In the genomic region with DNA sequence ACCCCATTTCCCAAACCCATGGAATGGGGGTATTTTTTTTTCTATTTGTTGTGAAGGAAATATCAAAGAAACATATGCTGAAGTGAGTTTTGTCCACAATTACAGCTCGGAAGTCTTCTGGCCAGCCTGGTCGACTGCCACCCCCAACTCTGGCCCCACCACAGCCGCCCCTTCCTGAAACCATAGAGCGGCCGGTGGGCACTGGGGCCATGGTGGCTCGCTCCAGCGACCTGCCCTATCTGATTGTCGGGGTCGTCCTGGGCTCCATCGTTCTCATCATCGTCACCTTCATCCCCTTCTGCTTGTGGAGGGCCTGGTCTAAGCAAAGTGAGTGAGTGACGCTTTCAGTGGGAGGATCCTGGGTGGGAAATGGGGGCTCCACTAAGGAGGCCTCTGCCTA, we compare ENCODE assay signal across 25 cellular contexts.
"Had no signal": no experiment of that assay in that cellular context is flagged by ENCODE, and none has a peak within 500 bp of the region (broad histone marks: within the 10 kb centered on the region; RNA-seq: fewer than 3 reads in every experiment).

No MANE protein-coding gene starts in this region.

- DNase-seq: heart left ventricle; hypothalamus; immature natural killer cell; left ventricle myocardium inferior; naive thymus-derived CD8-positive, alpha-beta T cell; occipital lobe; psoas muscle; right lobe of liver; stimulated activated CD4-positive, alpha-beta T cell treated with anti-CD3 and anti-CD28 coated beads, Interleukin-1b, Interleukin-23, amount 100 ng/mL, for 48 hours; stimulated activated CD4-positive, alpha-beta T cell treated with anti-CD3 and anti-CD28 coated beads, Interleukin-2, amount 100 ng/mL, for 48 hours; stimulated activated CD4-positive, alpha-beta T cell treated with anti-CD3 and anti-CD28 coated beads, Interleukin-4, amount 100 ng/mL, for 4 hours; stimulated activated CD8-positive, alpha-beta memory T cell treated with anti-CD3 and anti-CD28 coated beads, Interleukin-4, amount 100 ng/mL, for 48 hours; stimulated activated naive CD4-positive, alpha-beta T cell treated with Interleukin-2 at 50 U/mL for 16 hours; stimulated activated naive CD8-positive, alpha-beta T cell treated with anti-CD3 and anti-CD28 coated beads, Interleukin-15, amount 100 ng/mL, for 72 hours; substantia nigra had no signal

- H3K27ac ChIP-seq: heart left ventricle, left ventricle myocardium inferior, neutrophil, parathyroid adenoma, psoas muscle, right lobe of liver, tibial nerve, vagina had no signal

- H3K4me2 ChIP-seq: smooth muscle cell had no signal

- H3K4me1 Mint-ChIP-seq: immature natural killer cell; stimulated activated naive CD8-positive, alpha-beta T cell treated with anti-CD3 and anti-CD28 coated beads, Interleukin-15, amount 100 ng/mL, for 72 hours had no signal

- H3K79me2 ChIP-seq: parathyroid adenoma had no signal

- H3K9ac ChIP-seq: parathyroid adenoma had no signal

- FAIRE-seq: islet of Langerhans had no signal

- H3K9me3 ChIP-seq: heart left ventricle, left ventricle myocardium inferior, neutrophil, psoas muscle, right lobe of liver, tibial nerve, vagina had no signal

- H3K27me3 ChIP-seq: heart left ventricle, neutrophil, right lobe of liver, tibial nerve, vagina had no signal

- H3K36me3 Mint-ChIP-seq: immature natural killer cell; memory B cell; naive thymus-derived CD8-positive, alpha-beta T cell; stimulated activated memory B cell treated with anti-CD40 and anti-IgM and Interleukin-4, amounts not matched to agents 10 μg/mL and 1 μg/mL and 100 μg/mL, for 72 hours had no signal

- H3K9me3 Mint-ChIP-seq: immature natural killer cell; memory B cell; naive thymus-derived CD8-positive, alpha-beta T cell; stimulated activated memory B cell treated with anti-CD40 and anti-IgM and Interleukin-4, amounts not matched to agents 10 μg/mL and 1 μg/mL and 100 μg/mL, for 72 hours; stimulated activated naive CD8-positive, alpha-beta T cell treated with anti-CD3 and anti-CD28 coated beads, Interleukin-15, amount 100 ng/mL, for 72 hours; type B pancreatic cell had no signal

- H3K4me3 ChIP-seq: heart left ventricle, left ventricle myocardium inferior, lung, psoas muscle, right lobe of liver, smooth muscle cell, tibial nerve, vagina had no signal

- H3K36me3 ChIP-seq: neutrophil, right lobe of liver had no signal

- H3K27me3 Mint-ChIP-seq: memory B cell; stimulated activated memory B cell treated with anti-CD40 and anti-IgM and Interleukin-4, amounts not matched to agents 10 μg/mL and 1 μg/mL and 100 μg/mL, for 72 hours; stimulated activated naive CD8-positive, alpha-beta T cell treated with anti-CD3 and anti-CD28 coated beads, Interleukin-15, amount 100 ng/mL, for 72 hours; type B pancreatic cell had no signal

- H2AFZ ChIP-seq: parathyroid adenoma had no signal

- H3K4me3 Mint-ChIP-seq: immature natural killer cell; memory B cell; naive thymus-derived CD8-positive, alpha-beta T cell; stimulated activated memory B cell treated with anti-CD40 and anti-IgM and Interleukin-4, amounts not matched to agents 10 μg/mL and 1 μg/mL and 100 μg/mL, for 72 hours; stimulated activated naive CD8-positive, alpha-beta T cell treated with anti-CD3 and anti-CD28 coated beads, Interleukin-15, amount 100 ng/mL, for 72 hours had no signal

- H3K4me1 ChIP-seq: left ventricle myocardium inferior, parathyroid adenoma, psoas muscle had no signal

- H3K27ac Mint-ChIP-seq: memory B cell; naive thymus-derived CD8-positive, alpha-beta T cell; stimulated activated memory B cell treated with anti-CD40 and anti-IgM and Interleukin-4, amounts not matched to agents 10 μg/mL and 1 μg/mL and 100 μg/mL, for 72 hours; stimulated activated naive CD8-positive, alpha-beta T cell treated with anti-CD3 and anti-CD28 coated beads, Interleukin-15, amount 100 ng/mL, for 72 hours; type B pancreatic cell had no signal
